In the genomic region with DNA sequence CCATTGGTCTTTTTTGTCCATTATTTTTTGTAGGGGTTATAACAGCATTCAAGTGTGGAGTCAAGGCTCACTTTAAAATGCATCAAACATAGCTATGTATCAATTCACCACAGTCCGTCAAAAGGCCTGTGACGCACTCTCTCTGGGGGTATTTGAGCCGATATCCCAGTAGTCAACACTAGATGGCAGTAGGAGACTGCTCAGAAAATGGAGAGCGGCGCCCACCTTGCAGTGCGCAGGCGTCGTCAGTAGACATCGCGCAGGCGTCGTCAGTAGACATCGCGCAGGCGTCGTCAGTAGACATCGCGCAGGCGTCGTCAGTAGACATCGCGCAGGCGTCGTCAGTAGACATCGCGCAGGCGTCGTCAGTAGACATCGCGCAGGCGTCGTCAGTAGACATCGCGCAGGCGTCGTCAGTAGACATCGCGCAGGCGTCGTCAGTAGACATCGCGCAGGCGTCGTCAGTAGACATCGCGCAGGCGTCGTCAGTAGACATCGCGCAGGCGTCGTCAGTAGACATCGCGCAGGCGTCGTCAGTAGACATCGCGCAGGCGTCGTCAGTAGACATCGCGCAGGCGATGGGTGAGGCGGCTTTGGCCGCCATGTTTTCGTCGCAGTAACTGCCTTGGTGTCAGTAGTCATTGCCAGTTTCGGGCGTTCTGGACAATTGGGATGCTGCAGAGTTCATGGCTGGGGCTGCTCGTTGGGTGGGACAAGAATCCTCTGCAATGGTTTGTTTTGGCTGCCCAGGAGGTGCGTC, we compare ENCODE assay signal across 9 cellular contexts. TPM values are rescaled to one million over a fixed set of nuclear protein-coding genes. Genes with fewer than 3 reads are reported as not detected.
DNase-seq lines count a peak whose midpoint lies in the region; ATAC-seq and TF ChIP-seq lines count a peak whose summit lies in the region.
"Not testable (repeated sequence)": the region's sequence is repeated elsewhere in the genome, so short reads cannot be mapped to it uniquely, and the experiment has no call there.
"Had no signal": no experiment of that assay in that cellular context is flagged by ENCODE, and none has a peak within 500 bp of the region (broad histone marks: within the 10 kb centered on the region; RNA-seq: fewer than 3 reads in every experiment).

No MANE protein-coding gene starts in this region.

- not testable (repeated sequence) for BruUV-seq in IMR-90 (replicated peaks; lab: Mats Ljungman, UMichigan); OCI-LY7 (replicated peaks; lab: Mats Ljungman, UMichigan)

- not testable (repeated sequence) for H3K56ac ChIP-seq in IMR-90 (ENCODE audit: extremely low read depth, insufficient read depth, low read length)

- not testable (repeated sequence) for H3K9me2 ChIP-seq in OCI-LY7 (ENCODE audit: insufficient read depth, low read length)

- not testable (repeated sequence) for H2BK5ac ChIP-seq in IMR-90 (ENCODE audit: low read depth, low read length, poor library complexity, severe bottlenecking)

- H3K9me3 Mint-ChIP-seq in activated T-helper 17 cell treated with anti-CD3 and anti-CD28 coated beads, Interleukin-2, amount 50 U/mL, for 72 hours; endothelial cell (ENCODE audit: unreplicated experiment); immature natural killer cell: not testable (repeated sequence)

- not testable (repeated sequence) for H3K36me3 Mint-ChIP-seq in activated T-helper 17 cell treated with anti-CD3 and anti-CD28 coated beads, Interleukin-2, amount 50 U/mL, for 72 hours (ENCODE audit: low read depth); endothelial cell (ENCODE audit: low read depth, unreplicated experiment); immature natural killer cell

- dilution Hi-C loops in IMR-90 (cut with HindIII; ENCODE audit: low sequenced_read_pairs, unreplicated experiment) = not testable (repeated sequence)

- H3K36me3 ChIP-seq in DND-41 (ENCODE audit: insufficient read depth, low read length); IMR-90 (ENCODE audit: control insufficient read depth, insufficient read depth, low read length); OCI-LY7 (ENCODE audit: insufficient read depth, low read length); ovary; tibial nerve: not testable (repeated sequence)

- not testable (repeated sequence) for H3K4me1 ChIP-seq in DND-41 (ENCODE audit: insufficient read depth, low read length); IMR-90 (ENCODE audit: control insufficient read depth, insufficient read depth, low read length); OCI-LY7 (ENCODE audit: insufficient read depth, low read length, poor library complexity, severe bottlenecking); ovary (ENCODE audit: insufficient read depth)
- H3K4me1 ChIP-seq in tibial nerve = peaks cover 0 to 30% (median 2%) of the 10 kb centered on the region in 4 donors

- H3K4ac ChIP-seq in IMR-90 (ENCODE audit: low read depth, low read length) = not testable (repeated sequence)

- H3K9me1 ChIP-seq in IMR-90 (ENCODE audit: insufficient read depth, low read length) = not testable (repeated sequence)

- not testable (repeated sequence) for H4K20me1 ChIP-seq in DND-41 (ENCODE audit: insufficient read depth, low read length); IMR-90 (ENCODE audit: insufficient read depth, low read length); OCI-LY7 (ENCODE audit: insufficient read depth, low read length)

- not testable (repeated sequence) for H2AK9ac ChIP-seq in IMR-90 (replicated peaks; ENCODE audit: low read depth, low read length, poor library complexity)

- H3K14ac ChIP-seq in IMR-90 (replicated peaks; ENCODE audit: low read depth, low read length) = not testable (repeated sequence)

- not testable (repeated sequence) for H4K5ac ChIP-seq in IMR-90 (ENCODE audit: low read depth, low read length)

- CTCF ChIA-PET in IMR-90 (lab: Yijun Ruan, JAX) = interaction anchor here (1.0 to 2.9 kb wide), 2 partner anchors 51 to 187 kb away, joined by 6 to 27 read pairs; no protein-coding TSS in a partner anchor
- CTCF ChIA-PET in OCI-LY7 (lab: Charles Lee; ENCODE audit: unreplicated experiment) = interaction anchor here (0.5 kb wide), 1 partner anchor 246 kb away, joined by 3 read pairs; no protein-coding TSS in a partner anchor

- peaks cover 13% of the 10 kb centered on the region for H3K27me3 ChIP-seq in DND-41 (ENCODE audit: insufficient read depth, low read length, poor library complexity)
- peaks cover 46% of the 10 kb centered on the region for H3K27me3 ChIP-seq in IMR-90 (ENCODE audit: control insufficient read depth, insufficient read depth, low read length)
- H3K27me3 ChIP-seq in ovary = not testable (repeated sequence)
- peaks cover 2 to 46% of the 10 kb centered on the region in 2 donors for H3K27me3 ChIP-seq in tibial nerve

- TF ChIP-seq CTCF in DND-41 (IDR thresholded peaks at IDR 0.05; ENCODE audit: borderline replicate concordance, extremely low read depth, low read length, poor library complexity, severe bottlenecking) (peak; percentile 68), IMR-90 (conservative IDR thresholded peaks at IDR 0.05; ENCODE audit: low read depth, low read length) (peak; percentile 57), OCI-LY7 (conservative IDR thresholded peaks at IDR 0.05; ENCODE audit: low read length) (peak; percentile 70), endothelial cell (IDR thresholded peaks at IDR 0.05; ENCODE audit: unreplicated experiment) (peak; percentile 82), ovary (IDR thresholded peaks at IDR 0.05) (peak in 1 of 3 donors; percentile 49), tibial nerve (IDR thresholded peaks at IDR 0.05) (peak; percentile 35 to 64 (median 51))

- H2BK20ac ChIP-seq in IMR-90 (ENCODE audit: low read depth, low read length) = not testable (repeated sequence)

- not testable (repeated sequence) for H3K4me3 ChIP-seq in DND-41 (ENCODE audit: low read depth in 1 of 2, low read length in 2 of 2); IMR-90 (ENCODE audit: insufficient read depth, low read depth, low read length); OCI-LY7 (ENCODE audit: low read depth, low read length, poor library complexity, severe bottlenecking); ovary
- peak overlapping the region in 1 of 4 donors; percentile 24 for H3K4me3 ChIP-seq in tibial nerve

- H3K27me3 Mint-ChIP-seq in activated T-helper 17 cell treated with anti-CD3 and anti-CD28 coated beads, Interleukin-2, amount 50 U/mL, for 72 hours = peaks cover 68% of the 10 kb centered on the region
- H3K27me3 Mint-ChIP-seq in endothelial cell (ENCODE audit: unreplicated experiment) = not testable (repeated sequence)
- peaks cover 10 to 41% (median 25%) of the 10 kb centered on the region in 3 donors for H3K27me3 Mint-ChIP-seq in immature natural killer cell (ENCODE audit: low read depth in 3 of 3)

- not testable (repeated sequence) for H3K4me3 Mint-ChIP-seq in activated T-helper 17 cell treated with anti-CD3 and anti-CD28 coated beads, Interleukin-2, amount 50 U/mL, for 72 hours; endothelial cell (ENCODE audit: unreplicated experiment); immature natural killer cell

- not testable (repeated sequence) for H3K79me1 ChIP-seq in IMR-90 (ENCODE audit: low read depth in 1 of 2, low read length in 2 of 2)

- not testable (repeated sequence) for TF ChIP-seq EP300 in ovary (IDR thresholded peaks at IDR 0.05); tibial nerve (IDR thresholded peaks at IDR 0.05)

- not testable (repeated sequence) for ATAC-seq in DND-41 (ENCODE audit: insufficient read depth, low read depth)
- peak; percentile 35; the same call in 1 of the 2 replicates for ATAC-seq in IMR-90 (ENCODE audit: low read depth)
- peak; percentile 43 for ATAC-seq in activated T-helper 17 cell treated with anti-CD3 and anti-CD28 coated beads, Interleukin-2, amount 50 U/mL, for 72 hours (replicated peaks)

- H4K91ac ChIP-seq in IMR-90 (ENCODE audit: insufficient read depth, low read depth, low read length) = not testable (repeated sequence)

- H3K4me1 Mint-ChIP-seq in activated T-helper 17 cell treated with anti-CD3 and anti-CD28 coated beads, Interleukin-2, amount 50 U/mL, for 72 hours; endothelial cell (ENCODE audit: unreplicated experiment); immature natural killer cell: not testable (repeated sequence)

- H2BK120ac ChIP-seq in IMR-90 (ENCODE audit: low read depth, low read length) = not testable (repeated sequence)

- H3K27ac ChIP-seq in DND-41 (ENCODE audit: low read length); IMR-90 (ENCODE audit: insufficient read depth, low read length); OCI-LY7 (ENCODE audit: low read depth, low read length, poor library complexity, severe bottlenecking); ovary: not testable (repeated sequence)
- H3K27ac ChIP-seq in tibial nerve = peak overlapping the region in 2 of 4 donors; percentile 5 to 66

- TF ChIP-seq POLR2A in IMR-90 (IDR thresholded peaks at IDR 0.05; ENCODE audit: low read depth, low read length); ovary (IDR thresholded peaks at IDR 0.05); tibial nerve (IDR thresholded peaks at IDR 0.05): not testable (repeated sequence)

- H3K18ac ChIP-seq in IMR-90 (ENCODE audit: low read depth, low read length) = not testable (repeated sequence)

- not testable (repeated sequence) for H4K8ac ChIP-seq in IMR-90 (ENCODE audit: low read depth in 2 of 2, low read length in 2 of 2)

- not testable (repeated sequence) for H2AFZ ChIP-seq in DND-41 (ENCODE audit: low read depth, low read length); OCI-LY7 (ENCODE audit: low read length)
- peak overlapping the region; percentile 56 for H2AFZ ChIP-seq in IMR-90 (replicated peaks; ENCODE audit: low read length, poor library complexity)

- not testable (repeated sequence) for H2BK15ac ChIP-seq in IMR-90 (ENCODE audit: low read depth, low read length)

- not testable (repeated sequence) for H2AK5ac ChIP-seq in IMR-90 (ENCODE audit: low read depth, low read length)

- not testable (repeated sequence) for H3K23ac ChIP-seq in IMR-90 (ENCODE audit: low read depth, low read length)

- TF ChIP-seq RAD21 in IMR-90 (IDR thresholded peaks at IDR 0.05; ENCODE audit: low read length) = peak; percentile 62

- DNase-seq in DND-41 (peak; percentile 18), IMR-90 (peak; percentile 59), OCI-LY7 (ENCODE audit: low spot score) (peak; percentile 7), endothelial cell (ENCODE audit: low spot score) (peak; percentile 65), immature natural killer cell (peak; percentile 3 to 6 (median 4)), ovary (peak in 4 of 5 donors; percentile 21 to 62 (median 43)), tibial nerve (ENCODE audit: low spot score in 2 of 2) (peak in 1 of 2 donors; percentile 34)

- not testable (repeated sequence) for H3K9ac ChIP-seq in DND-41 (ENCODE audit: low read depth, low read length); IMR-90 (ENCODE audit: low read depth, low read length)

- H3K9me3 ChIP-seq in DND-41 (ENCODE audit: insufficient read depth, low read length, severe bottlenecking); IMR-90 (ENCODE audit: control insufficient read depth, insufficient read depth, low read length); OCI-LY7 (ENCODE audit: low read length); ovary; tibial nerve: not testable (repeated sequence)

- WGBS in IMR-90 (ENCODE audit: extremely low coverage in 2 of 2, insufficient read length in 1 of 2), 2 experiments = 28% methylated on average over 20 of the region's 71 CpGs; no CpG with 5 or more reads in 1 of the 2 experiments
- 10 to 21% (median 19%) methylated on average over 27 to 43 of the region's 71 CpGs for WGBS in ovary, 3 donors
- WGBS in tibial nerve, 2 donors = 22 to 25% methylated on average over 23 to 28 of the region's 71 CpGs

- H3K27ac Mint-ChIP-seq in activated T-helper 17 cell treated with anti-CD3 and anti-CD28 coated beads, Interleukin-2, amount 50 U/mL, for 72 hours; endothelial cell (ENCODE audit: unreplicated experiment); immature natural killer cell: not testable (repeated sequence)

- intact Hi-C loops in IMR-90 (cut with micrococcal nuclease) = not testable (repeated sequence)
- intact Hi-C loops in OCI-LY7 (cut with micrococcal nuclease; ENCODE audit: unreplicated experiment) = loop anchor here (2.0 kb wide), 1 partner anchor 110 kb away; no protein-coding TSS in a partner anchor
- intact Hi-C loops in ovary (cut with DNase I) = loop anchor here in 1 of 4 donors (5.0 kb wide), 1 partner anchor 189 kb away; no protein-coding TSS in a partner anchor

- in situ Hi-C loops in IMR-90 (cut with MboI; ENCODE audit: low sequenced_read_pairs) = loop anchor here (10.0 kb wide), 1 partner anchor 54 kb away; a partner anchor contains a TSS

- H3K79me2 ChIP-seq in DND-41 (ENCODE audit: insufficient read depth, low read length); OCI-LY7 (ENCODE audit: insufficient read depth, low read depth, low read length): not testable (repeated sequence)

- not testable (repeated sequence) for H3K4me2 ChIP-seq in DND-41 (ENCODE audit: insufficient read depth, low read length); IMR-90 (ENCODE audit: low read depth, low read length); OCI-LY7 (ENCODE audit: low read length)

- POLR2A ChIA-PET in IMR-90 (lab: Charles Lee; ENCODE audit: unreplicated experiment) = not testable (repeated sequence)
- POLR2A ChIA-PET in OCI-LY7 (lab: Charles Lee) = interaction anchor here (0.6 kb wide), 1 partner anchor 129 kb away, joined by 3 read pairs; no protein-coding TSS in a partner anchor

RNA-seq across cellular contexts. Expression of a gene that starts 38.0 kb away (rescaled TPM):
- total RNA-seq in IMR-90 (2012; rRNA removed) (not detected in 2 replicates), OCI-LY7 (2022) (not detected in 2 replicates), endothelial cell (ENCODE audit: unreplicated experiment) (not detected), ovary (not detected), tibial nerve (1 to 10 TPM in 1 of 4 donors, under 1 TPM in 3; 0.21 to 1.8 (median 0.89) TPM)
- polyA plus RNA-seq in IMR-90 (2012; rRNA removed) (not detected in 2 replicates), immature natural killer cell (not detected), ovary (not detected)
- polyA plus RNA-seq in IMR-90 (2012; cell fraction: cytosol; rRNA removed) = not detected in 2 replicates
- not detected in 2 replicates for polyA plus RNA-seq in IMR-90 (2012; cell fraction: nucleus; rRNA removed; ENCODE audit: low replicate concordance)
- not detected in 2 replicates for total RNA-seq in OCI-LY7 (2014; rRNA removed; shearing (Covaris generic))
- total RNA-seq in activated T-helper 17 cell treated with anti-CD3 and anti-CD28 coated beads, Interleukin-2, amount 50 U/mL, for 72 hours = not detected

RNA-seq across cellular contexts. Expression of a gene that starts 45.7 kb away (rescaled TPM):
- total RNA-seq in IMR-90 (2012; rRNA removed) (not detected in 2 replicates), OCI-LY7 (2022) (not detected in 2 replicates), endothelial cell (ENCODE audit: unreplicated experiment) (not detected), ovary (not detected), tibial nerve (not detected)
- polyA plus RNA-seq in IMR-90 (2012; rRNA removed) (not detected in 2 replicates), immature natural killer cell (not detected), ovary (not detected)
- polyA plus RNA-seq in IMR-90 (2012; cell fraction: cytosol; rRNA removed) = 0.38 TPM in 1 of 2 replicates, not detected in the other
- not detected in 2 replicates for polyA plus RNA-seq in IMR-90 (2012; cell fraction: nucleus; rRNA removed; ENCODE audit: low replicate concordance)
- total RNA-seq in OCI-LY7 (2014; rRNA removed; shearing (Covaris generic)) = not detected in 2 replicates
- not detected for total RNA-seq in activated T-helper 17 cell treated with anti-CD3 and anti-CD28 coated beads, Interleukin-2, amount 50 U/mL, for 72 hours
- total RNA-seq: pulmonary artery endothelial cell had no signal

RNA-seq across cellular contexts. Expression of a gene that starts 55.9 kb away (rescaled TPM):
- total RNA-seq in IMR-90 (2012; rRNA removed) (not detected in 2 replicates), OCI-LY7 (2022) (not detected in 2 replicates), endothelial cell (ENCODE audit: unreplicated experiment) (0.54 TPM), ovary (not detected), tibial nerve (not detected)
- polyA plus RNA-seq in IMR-90 (2012; rRNA removed) (not detected in 2 replicates), immature natural killer cell (not detected), ovary (not detected)
- polyA plus RNA-seq in IMR-90 (2012; cell fraction: cytosol; rRNA removed) = not detected in 2 replicates
- not detected in 2 replicates for polyA plus RNA-seq in IMR-90 (2012; cell fraction: nucleus; rRNA removed; ENCODE audit: low replicate concordance)
- total RNA-seq in OCI-LY7 (2014; rRNA removed; shearing (Covaris generic)) = not detected in 2 replicates
- not detected for total RNA-seq in activated T-helper 17 cell treated with anti-CD3 and anti-CD28 coated beads, Interleukin-2, amount 50 U/mL, for 72 hours
- total RNA-seq: pulmonary artery endothelial cell had no signal
